In the genomic region with DNA sequence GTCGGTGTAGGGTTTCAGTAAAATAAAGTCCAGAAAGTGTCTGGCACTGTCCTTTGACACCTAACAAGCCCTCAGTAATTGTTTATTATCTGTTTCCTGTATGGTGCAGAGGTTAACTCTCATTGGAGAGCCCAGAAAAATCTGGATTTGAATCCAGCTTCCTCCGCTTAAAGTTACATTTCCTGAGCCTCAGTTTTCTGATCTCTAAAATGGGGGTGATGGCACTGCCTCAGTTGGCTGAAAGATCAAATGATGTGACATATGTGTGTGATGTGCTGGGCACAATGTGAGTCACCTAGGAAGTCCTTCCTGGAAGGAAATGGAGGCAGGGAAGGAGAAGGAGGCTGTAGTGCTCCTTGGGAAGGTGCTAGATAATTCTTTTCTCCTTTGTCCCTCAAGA, we compare ENCODE assay signal across 8 cellular contexts. TPM values are rescaled to one million over a fixed set of nuclear protein-coding genes. Genes with fewer than 3 reads are reported as not detected.
"Had no signal": no experiment of that assay in that cellular context is flagged by ENCODE, and none has a peak within 500 bp of the region (broad histone marks: within the 10 kb centered on the region; RNA-seq: fewer than 3 reads in every experiment).

No MANE protein-coding gene starts in this region.

- H2AFZ ChIP-seq: GM23248 had no signal

- H3K4me3 Mint-ChIP-seq: HFFc6 had no signal

- H3K4me1 ChIP-seq: HAP-1 had no signal

- H3K27ac Mint-ChIP-seq: HFFc6 had no signal

- H3K4me3 ChIP-seq: GM23248, HAP-1 had no signal

- DNase-seq: GOT3, H7, HFFc6, KBM-7 had no signal

- H3K9me3 Mint-ChIP-seq: HFFc6 had no signal

- H3K27ac ChIP-seq: GM23248, KMS-11 had no signal

- ATAC-seq: HCT116 had no signal

- H3K4me2 ChIP-seq: KMS-11 had no signal

- H3K9ac ChIP-seq: GM23248, KMS-11 had no signal

- H3K36me3 ChIP-seq: HAP-1 had no signal

- H3K9me3 ChIP-seq: HAP-1 had no signal

RNA-seq across cellular contexts. Expression of a gene that starts 14.7 kb away (rescaled TPM):
- total RNA-seq: GM23248 had no signal
